ENCODE assay signal across 8 cellular contexts in the genomic region with DNA sequence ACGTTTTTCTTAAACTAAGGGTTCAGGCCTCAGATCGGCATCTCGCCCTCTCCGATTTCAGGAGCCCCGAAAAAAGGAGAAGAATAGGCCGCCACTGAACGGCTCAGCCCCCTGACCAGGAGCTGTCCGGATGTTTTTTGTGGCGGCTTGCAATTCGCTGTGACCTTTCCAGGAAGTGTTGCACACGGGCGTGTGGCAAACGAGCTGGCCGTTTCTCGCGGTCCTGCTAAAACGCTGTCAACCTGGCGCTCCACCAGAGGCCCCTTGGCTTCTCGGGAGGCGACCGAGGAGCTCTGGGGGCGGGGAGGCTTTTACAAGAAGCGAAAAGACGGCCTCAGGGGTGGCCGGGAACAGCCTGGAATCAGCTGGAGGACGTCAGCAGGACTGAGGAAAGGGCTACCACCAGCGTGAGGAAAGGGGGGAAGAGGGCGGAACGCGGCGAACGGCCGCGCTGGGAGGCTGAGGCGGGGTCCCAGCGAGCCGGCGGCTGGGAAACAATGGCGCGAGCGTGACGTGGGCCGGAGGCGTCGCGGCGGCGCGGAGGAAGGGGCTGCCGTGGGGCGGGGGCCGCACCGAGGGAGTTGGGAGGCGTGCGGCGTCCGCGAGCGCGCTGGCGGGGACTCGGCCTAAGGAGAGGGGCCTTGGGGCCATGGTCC. TPM values are rescaled to one million over a fixed set of nuclear protein-coding genes. Genes with fewer than 3 reads are reported as not detected.
DNase-seq lines count a peak whose midpoint lies in the region; ATAC-seq and TF ChIP-seq lines count a peak whose summit lies in the region.

No MANE protein-coding gene starts in this region.

- peak overlapping the region; percentile 96 for H3K27ac Mint-ChIP-seq in CD8-positive, alpha-beta T cell
- peak overlapping the region; percentile 81 to 100 (median 95) for H3K27ac Mint-ChIP-seq in naive thymus-derived CD4-positive, alpha-beta T cell

- ATAC-seq in CD8-positive, alpha-beta T cell: peak; percentile 64
- ATAC-seq in GM19397 (IDR thresholded peaks at IDR 0.05; ENCODE audit: unreplicated experiment): peak; percentile 57
- ATAC-seq in HG03571 (IDR thresholded peaks at IDR 0.05; ENCODE audit: unreplicated experiment): peak; percentile 48
- peak; percentile 60 for ATAC-seq in naive thymus-derived CD4-positive, alpha-beta T cell

- H3K36me3 ChIP-seq in CD8-positive, alpha-beta T cell (ENCODE audit: insufficient read depth, low read length): no peaks in the 10 kb centered on the region
- H3K36me3 ChIP-seq in Peyer's patch (peaks cover 0 to 4% (median 0%) of the 10 kb centered on the region in 3 donors), fibroblast of lung (ENCODE audit: control insufficient read depth, insufficient read depth, low read length) (no peaks in the 10 kb centered on the region)
- peaks cover 0 to 4% (median 0%) of the 10 kb centered on the region in 3 experiments for H3K36me3 ChIP-seq in naive thymus-derived CD4-positive, alpha-beta T cell (ENCODE audit: control insufficient read depth in 2 of 3, insufficient read depth in 3 of 3, low read length in 3 of 3)

- H3K4me2 ChIP-seq in fibroblast of lung (ENCODE audit: extremely low read depth, insufficient read depth, low read length): peak overlapping the region; percentile 91

- peak; percentile 38 to 47 for TF ChIP-seq POLR2A in Peyer's patch (IDR thresholded peaks at IDR 0.05)

- H3K4me1 Mint-ChIP-seq in CD8-positive, alpha-beta T cell (ENCODE audit: low read depth): peaks cover 41% of the 10 kb centered on the region
- peaks cover 36 to 48% (median 44%) of the 10 kb centered on the region in 7 donors for H3K4me1 Mint-ChIP-seq in naive thymus-derived CD4-positive, alpha-beta T cell

- peak overlapping the region; percentile 97 for H3K4me3 Mint-ChIP-seq in CD8-positive, alpha-beta T cell
- peak overlapping the region; percentile 91 to 100 (median 98) for H3K4me3 Mint-ChIP-seq in naive thymus-derived CD4-positive, alpha-beta T cell

- H3K79me2 ChIP-seq in fibroblast of lung (ENCODE audit: control insufficient read depth, insufficient read depth, low read length): peaks cover 48% of the 10 kb centered on the region

- DNase-seq in CD8-positive, alpha-beta T cell: peak; percentile 19 to 71 (median 47)
- DNase-seq in Peyer's patch: peak; percentile 73 to 90 (median 84)
- DNase-seq in activated T-helper 1 cell treated with anti-CD3 and anti-CD28 coated beads, Interleukin-2, amount 50 U/mL, for 16 hours (ENCODE audit: low read depth in 1 of 2, low spot score in 1 of 2): peak; percentile 16 to 39
- DNase-seq in fibroblast of lung (ENCODE audit: low read depth in 2 of 2): peak; percentile 81 to 83
- peak; percentile 36 to 76 (median 63) for DNase-seq in naive thymus-derived CD4-positive, alpha-beta T cell
- peak; percentile 33 to 84 (median 64) for DNase-seq in stimulated activated naive CD4-positive, alpha-beta T cell (lab: John Stamatoyannopoulos, UW)

- no peaks in the 10 kb centered on the region for H4K20me1 ChIP-seq in fibroblast of lung (ENCODE audit: control insufficient read depth, extremely low read depth, insufficient read depth, low read length)

- intact Hi-C loops in CD8-positive, alpha-beta T cell (cut with DNase I, micrococcal nuclease): loop anchor here (1.0 to 5.0 kb wide), 4 partner anchors 274 to 338 kb away; a partner anchor contains a TSS
- intact Hi-C loops in naive thymus-derived CD4-positive, alpha-beta T cell (cut with micrococcal nuclease): loop anchor here (1.0 to 10.0 kb wide), 9 partner anchors 52 to 548 kb away; a partner anchor contains a TSS

- H3K4me1 ChIP-seq in CD8-positive, alpha-beta T cell (ENCODE audit: insufficient read depth, low read length): peaks cover 25% of the 10 kb centered on the region
- H3K4me1 ChIP-seq in Peyer's patch (peaks cover 0 to 25% (median 2%) of the 10 kb centered on the region in 4 donors), fibroblast of lung (ENCODE audit: control insufficient read depth, extremely low read depth, insufficient read depth, low read length) (peaks cover 8% of the 10 kb centered on the region)
- peaks cover 6 to 21% of the 10 kb centered on the region in 2 donors for H3K4me1 ChIP-seq in naive thymus-derived CD4-positive, alpha-beta T cell (ENCODE audit: control insufficient read depth in 2 of 2, insufficient read depth in 2 of 2, low read length in 2 of 2)

- H3K9me3 Mint-ChIP-seq in CD8-positive, alpha-beta T cell: no peaks in the 10 kb centered on the region
- H3K9me3 Mint-ChIP-seq in naive thymus-derived CD4-positive, alpha-beta T cell: peaks cover 0 to 3% (median 0%) of the 10 kb centered on the region in 11 donors

- H3K36me3 Mint-ChIP-seq in CD8-positive, alpha-beta T cell: peaks cover 16% of the 10 kb centered on the region
- peaks cover 0 to 11% (median 3%) of the 10 kb centered on the region in 5 donors for H3K36me3 Mint-ChIP-seq in naive thymus-derived CD4-positive, alpha-beta T cell

- H3K9me3 ChIP-seq in CD8-positive, alpha-beta T cell (ENCODE audit: low read length): no peaks in the 10 kb centered on the region
- no peaks in the 10 kb centered on the region for H3K9me3 ChIP-seq in Peyer's patch
- H3K9me3 ChIP-seq in fibroblast of lung (ENCODE audit: control insufficient read depth, insufficient read depth, low read depth, low read length): no peaks in the 10 kb centered on the region
- no peaks in the 10 kb centered on the region for H3K9me3 ChIP-seq in naive thymus-derived CD4-positive, alpha-beta T cell (ENCODE audit: control insufficient read depth in 2 of 3, low read length in 3 of 3)

- no peak for TF ChIP-seq CTCF in CD8-positive, alpha-beta T cell (IDR thresholded peaks at IDR 0.05)
- TF ChIP-seq CTCF in Peyer's patch (IDR thresholded peaks at IDR 0.05) (peak in 1 of 6 experiments; percentile 7), fibroblast of lung (conservative IDR thresholded peaks at IDR 0.05 in 1 of 2, IDR thresholded peaks at IDR 0.05 in 1 of 2; ENCODE audit: low read depth in 1 of 2, low read length in 2 of 2) (no peak)

- peak overlapping the region; percentile 88 for H3K9ac ChIP-seq in fibroblast of lung (ENCODE audit: insufficient read depth, low read length)

- POLR2A ChIA-PET in CD8-positive, alpha-beta T cell (lab: Charles Lee): interaction anchor here (0.6 to 1.5 kb wide), 10 partner anchors 10 to 1374 kb away, joined by 3 to 5 read pairs (median 3); a partner anchor contains a TSS
- POLR2A ChIA-PET in naive thymus-derived CD4-positive, alpha-beta T cell (lab: Charles Lee): interaction anchor here (0.7 to 1.7 kb wide), 4 partner anchors 9 to 275 kb away, joined by 3 to 14 read pairs (median 4); a partner anchor contains a TSS

- CTCF ChIA-PET in CD8-positive, alpha-beta T cell (lab: Charles Lee): interaction anchor here (1.9 to 3.0 kb wide), 3 partner anchors 52 to 275 kb away, joined by 5 to 15 read pairs (median 9); a partner anchor contains a TSS
- CTCF ChIA-PET in naive thymus-derived CD4-positive, alpha-beta T cell (lab: Charles Lee): interaction anchor here (1.3 kb wide), 1 partner anchor 275 kb away, joined by 4 read pairs; a partner anchor contains a TSS

- peak overlapping the region; percentile 76 for H3K27ac ChIP-seq in CD8-positive, alpha-beta T cell (ENCODE audit: low read depth, low read length)
- peak overlapping the region; percentile 92 to 94 (median 94) for H3K27ac ChIP-seq in Peyer's patch
- H3K27ac ChIP-seq in fibroblast of lung (ENCODE audit: insufficient read depth, low read length): peak overlapping the region; percentile 92
- peak overlapping the region; percentile 97 for H3K27ac ChIP-seq in naive thymus-derived CD4-positive, alpha-beta T cell (ENCODE audit: low read depth, low read length)

- peak overlapping the region; percentile 68 for H3K4me3 ChIP-seq in CD8-positive, alpha-beta T cell (ENCODE audit: low read depth, low read length)
- H3K4me3 ChIP-seq in Peyer's patch: peak overlapping the region; percentile 77 to 100 (median 86)
- peak overlapping the region; percentile 56 to 96 (median 81) for H3K4me3 ChIP-seq in fibroblast of lung (replicated peaks in 1 of 4; ENCODE audit: control extremely low read depth in 1 of 4, insufficient read depth in 1 of 4, low read depth in 3 of 4, low read length in 4 of 4)
- H3K4me3 ChIP-seq in naive thymus-derived CD4-positive, alpha-beta T cell (ENCODE audit: low read length): peak overlapping the region; percentile 85

- no peaks in the 10 kb centered on the region for H3K27me3 Mint-ChIP-seq in CD8-positive, alpha-beta T cell (ENCODE audit: low read depth)
- no peaks in the 10 kb centered on the region for H3K27me3 Mint-ChIP-seq in naive thymus-derived CD4-positive, alpha-beta T cell

- no peak overlapping the region for H2AFZ ChIP-seq in fibroblast of lung (ENCODE audit: low read length)

- H3K27me3 ChIP-seq in CD8-positive, alpha-beta T cell (ENCODE audit: insufficient read depth, low read length): no peaks in the 10 kb centered on the region
- H3K27me3 ChIP-seq in Peyer's patch (no peaks in the 10 kb centered on the region), fibroblast of lung (ENCODE audit: control insufficient read depth, insufficient read depth, low read length) (no peaks in the 10 kb centered on the region)
- no peaks in the 10 kb centered on the region for H3K27me3 ChIP-seq in naive thymus-derived CD4-positive, alpha-beta T cell (ENCODE audit: control insufficient read depth in 2 of 2, insufficient read depth in 2 of 2, low read length in 2 of 2)

RNA-seq across cellular contexts. Expression of a gene that starts 0.5 kb away (rescaled TPM):
- 10 to 100 TPM; 50.5 to 54.6 TPM for total RNA-seq in CD8-positive, alpha-beta T cell
- 10 to 100 TPM; 39.6 to 86.5 (median 50.7) TPM for total RNA-seq in Peyer's patch
- total RNA-seq in fibroblast of lung: 66.8 and 82.2 TPM in 2 replicates
- polyA plus RNA-seq in fibroblast of lung: 64.0 and 74.3 TPM in 2 replicates
- polyA plus RNA-seq in fibroblast of lung (2012): 47.9 and 58.2 TPM in 2 replicates
- polyA minus RNA-seq in fibroblast of lung (ENCODE audit: low replicate concordance): 33.3 and 40.0 TPM in 2 replicates
- total RNA-seq in naive thymus-derived CD4-positive, alpha-beta T cell: 10 to 100 TPM; 53.8 to 87.8 (median 72.3) TPM
- polyA plus RNA-seq in naive thymus-derived CD4-positive, alpha-beta T cell: 10 to 100 TPM; 48.7 to 60.6 TPM

RNA-seq across cellular contexts. Expression of a gene that starts 53.1 kb away (rescaled TPM):
- total RNA-seq in CD8-positive, alpha-beta T cell: not detected
- total RNA-seq in Peyer's patch (under 1 TPM in 2 of 4 donors, not detected in 2; 0.40 to 0.88 TPM), fibroblast of lung (0.17 and 0.26 TPM in 2 replicates)
- 0.09 and 0.18 TPM in 2 replicates for polyA plus RNA-seq in fibroblast of lung
- 0.07 TPM in 1 of 2 replicates, not detected in the other for polyA plus RNA-seq in fibroblast of lung (2012)
- 0.12 TPM in 1 of 2 replicates, not detected in the other for polyA minus RNA-seq in fibroblast of lung (ENCODE audit: low replicate concordance)
- total RNA-seq in naive thymus-derived CD4-positive, alpha-beta T cell: not detected
- not detected for polyA plus RNA-seq in naive thymus-derived CD4-positive, alpha-beta T cell

Comparison
In these comparisons a context has a peak if more than half of its experiments do, and no peak if none do; other contexts are left out.
1. Peak in every context shown above with its lines: DNase-seq, ATAC-seq, H3K4me3 ChIP-seq and H3K27ac ChIP-seq.
2. DNase-seq: peak in every context shown above with its lines; median percentile 84 in Peyer's patch; 82 in fibroblast of lung; 64 in stimulated activated naive CD4-positive, alpha-beta T cell; 63 in naive thymus-derived CD4-positive, alpha-beta T cell; 47 in CD8-positive, alpha-beta T cell; 28 in activated T-helper 1 cell treated with anti-CD3 and anti-CD28 coated beads, Interleukin-2, amount 50 U/mL, for 16 hours.